1 cellular context compared by ENCODE assay signal in genomic region chr6:11272491-11273192, GRCh38.
A peak's percentile ranks its signal among the peaks of the same experiment; 100 is the strongest.
TF ChIP-seq lines count a peak whose summit lies in the region.

No MANE protein-coding gene starts in this region.

TF ChIP-seq in HEK293, 187 proteins besides CTCF, POLR2A, EP300 and RAD21 (continued from another document):
- TF ChIP-seq, protein P1, sequence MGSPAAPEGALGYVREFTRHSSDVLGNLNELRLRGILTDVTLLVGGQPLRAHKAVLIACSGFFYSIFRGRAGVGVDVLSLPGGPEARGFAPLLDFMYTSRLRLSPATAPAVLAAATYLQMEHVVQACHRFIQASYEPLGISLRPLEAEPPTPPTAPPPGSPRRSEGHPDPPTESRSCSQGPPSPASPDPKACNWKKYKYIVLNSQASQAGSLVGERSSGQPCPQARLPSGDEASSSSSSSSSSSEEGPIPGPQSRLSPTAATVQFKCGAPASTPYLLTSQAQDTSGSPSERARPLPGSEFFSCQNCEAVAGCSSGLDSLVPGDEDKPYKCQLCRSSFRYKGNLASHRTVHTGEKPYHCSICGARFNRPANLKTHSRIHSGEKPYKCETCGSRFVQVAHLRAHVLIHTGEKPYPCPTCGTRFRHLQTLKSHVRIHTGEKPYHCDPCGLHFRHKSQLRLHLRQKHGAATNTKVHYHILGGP (tag by site-specific recombination; IDR thresholded peaks at IDR 0.05) = 0 out of 2 replicates have a peak, but pooled peaks have one; percentile 17
- TF ChIP-seq FEZF1 (tag by site-specific recombination; IDR thresholded peaks at IDR 0.05) = peak; percentile 56; the same call in 1 of the 2 replicates
- TF ChIP-seq ZBTB11 (tag by site-specific recombination; conservative IDR thresholded peaks at IDR 0.05; ENCODE audit: low read depth) = no peak
- TF ChIP-seq ZFP69B (tag by site-specific recombination; IDR thresholded peaks at IDR 0.05) = no peak
- 0 out of 2 replicates have a peak, but pooled peaks have one; percentile 16 for TF ChIP-seq ZXDB (tag by site-specific recombination; IDR thresholded peaks at IDR 0.05)
- no peak for TF ChIP-seq ZNF521 (tag by site-specific recombination; IDR thresholded peaks at IDR 0.05)
- TF ChIP-seq SP7 (tag by site-specific recombination; IDR thresholded peaks at IDR 0.05) = peak; percentile 69
- TF ChIP-seq ZSCAN5A (tag by site-specific recombination; IDR thresholded peaks at IDR 0.05) = no peak
- TF ChIP-seq ZNF398 (tag by site-specific recombination; IDR thresholded peaks at IDR 0.05) = peak; percentile 45; the same call in 1 of the 2 replicates
- 0 out of 2 replicates have a peak, but pooled peaks have one; percentile 22 for TF ChIP-seq MEIS1 (CRISPR knock-in tag; IDR thresholded peaks at IDR 0.05; ENCODE audit: borderline replicate concordance)
- no peak for TF ChIP-seq ZNF555 (tag by site-specific recombination; conservative IDR thresholded peaks at IDR 0.05)
- no peak for TF ChIP-seq GLI4 (tag by site-specific recombination; IDR thresholded peaks at IDR 0.05)
- TF ChIP-seq ZNF544 (tag by site-specific recombination; IDR thresholded peaks at IDR 0.05) = no peak
- TF ChIP-seq ZNF112 (tag by site-specific recombination; IDR thresholded peaks at IDR 0.05) = no peak
- peak; percentile 62; the same call in 1 of the 2 replicates for TF ChIP-seq TRIM28 (IDR thresholded peaks at IDR 0.05; ENCODE audit: borderline replicate concordance, low read length)
- TF ChIP-seq OSR2 (tag by site-specific recombination; IDR thresholded peaks at IDR 0.05) = peak; percentile 36; the same call in 1 of the 2 replicates
- 0 out of 2 replicates have a peak, but pooled peaks have one; percentile 19 for TF ChIP-seq KLF8 (tag by site-specific recombination; IDR thresholded peaks at IDR 0.05)
- peak; percentile 41 for TF ChIP-seq ZIC2 (tag by site-specific recombination; IDR thresholded peaks at IDR 0.05)
- TF ChIP-seq WT1 (tag by site-specific recombination; IDR thresholded peaks at IDR 0.05) = peak; percentile 72
- TF ChIP-seq ZNF692 (tag by site-specific recombination; IDR thresholded peaks at IDR 0.05) = 0 out of 2 replicates have a peak, but pooled peaks have one; percentile 18
- TF ChIP-seq, protein P2, sequence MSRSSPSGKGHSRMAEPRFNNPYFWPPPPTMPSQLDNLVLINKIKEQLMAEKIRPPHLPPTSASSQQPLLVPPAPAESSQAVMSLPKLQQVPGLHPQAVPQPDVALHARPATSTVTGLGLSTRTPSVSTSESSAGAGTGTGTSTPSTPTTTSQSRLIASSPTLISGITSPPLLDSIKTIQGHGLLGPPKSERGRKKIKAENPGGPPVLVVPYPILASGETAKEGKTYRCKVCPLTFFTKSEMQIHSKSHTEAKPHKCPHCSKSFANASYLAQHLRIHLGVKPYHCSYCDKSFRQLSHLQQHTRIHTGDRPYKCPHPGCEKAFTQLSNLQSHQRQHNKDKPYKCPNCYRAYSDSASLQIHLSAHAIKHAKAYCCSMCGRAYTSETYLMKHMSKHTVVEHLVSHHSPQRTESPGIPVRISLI (tag by site-specific recombination; IDR thresholded peaks at IDR 0.05) = peak; percentile 55; the same call in 1 of the 2 replicates
- TF ChIP-seq SP3 (tag by site-specific recombination; IDR thresholded peaks at IDR 0.05) = no peak
- TF ChIP-seq ZNF529 (tag by site-specific recombination; IDR thresholded peaks at IDR 0.05; ENCODE audit: insufficient replicate concordance) = no peak
- 0 out of 2 replicates have a peak, but pooled peaks have one; percentile 36 for TF ChIP-seq ZEB2 (tag by site-specific recombination; IDR thresholded peaks at IDR 0.05)
- TF ChIP-seq GLIS1 (tag by site-specific recombination; IDR thresholded peaks at IDR 0.05) = peak; percentile 92
- peak; percentile 63 for TF ChIP-seq INSM2 (tag by site-specific recombination; IDR thresholded peaks at IDR 0.05)
- peak; percentile 53; the same call in 1 of the 2 replicates for TF ChIP-seq ZBTB17 (tag by site-specific recombination; IDR thresholded peaks at IDR 0.05)
- peak; percentile 82 for TF ChIP-seq ZNF24 (tag by site-specific recombination; IDR thresholded peaks at IDR 0.05)
- TF ChIP-seq ZNF394 (tag by site-specific recombination; IDR thresholded peaks at IDR 0.05; ENCODE audit: borderline replicate concordance) = no peak
